Comparison of ENCODE assay signal across 20 cellular contexts in the genomic region with DNA sequence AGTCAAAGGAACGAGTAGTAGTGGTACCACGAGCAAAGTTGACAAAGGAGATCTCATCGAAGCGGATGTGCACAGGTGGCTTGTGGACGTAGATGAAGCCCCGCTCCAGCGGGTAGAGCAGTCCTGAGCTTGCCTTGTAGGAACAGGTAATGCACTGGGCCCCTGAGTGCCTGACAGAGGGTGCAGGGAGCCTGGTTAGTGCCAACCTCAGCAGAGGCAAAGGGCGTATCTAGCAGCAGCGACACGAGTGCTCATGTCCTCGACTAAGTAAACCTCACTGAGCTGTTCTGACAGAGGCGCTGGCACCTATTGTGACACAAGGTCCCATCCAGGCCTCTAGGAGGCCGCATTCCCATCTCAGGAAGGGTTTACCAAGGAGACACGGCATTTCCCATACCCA. TPM values are rescaled to one million over a fixed set of nuclear protein-coding genes. Genes with fewer than 3 reads are reported as not detected.
"Had no signal": no experiment of that assay in that cellular context is flagged by ENCODE, and none has a peak within 500 bp of the region (broad histone marks: within the 10 kb centered on the region; RNA-seq: fewer than 3 reads in every experiment).

No MANE protein-coding gene starts in this region.

- H3K27me3 ChIP-seq: MG63 had no signal

- H3K9me3 ChIP-seq: MG63, SK-N-SH had no signal

- H3K27ac ChIP-seq: HL-60 had no signal

- H3K4me2 ChIP-seq: SK-N-SH had no signal

- DNase-seq: Karpas-422, KG1, MG63, NCI-H1092, NCI-H1105 treated with DMSO at 0.1 percent for 48 hours, NCI-H1436, NCI-H187, NCI-H2081 treated with DMSO at 0.1 percent for 48 hours, NCI-H2171, NCI-H226, NCI-H446, NCI-H510A, NCI-H524 treated with DMSO at 0.1 percent for 48 hours, NCI-H69, NCI-H774, RPMI8226, SHP77, SK-N-SH had no signal

- H3K4me3 ChIP-seq: MG63 had no signal

RNA-seq across cellular contexts. Expression of gene P2RX3, which starts 6.4 kb away (rescaled TPM):
- total RNA-seq: SK-MEL-5 had no signal

RNA-seq across cellular contexts. Expression of gene PRG3, which starts 49.2 kb away (rescaled TPM):
- total RNA-seq: SK-MEL-5 had no signal

RNA-seq across cellular contexts. Expression of gene PRG2, which starts 58.7 kb away (rescaled TPM):
- total RNA-seq: SK-MEL-5 had no signal
